ENCODE assay signal across 11 cellular contexts in the genomic region with DNA sequence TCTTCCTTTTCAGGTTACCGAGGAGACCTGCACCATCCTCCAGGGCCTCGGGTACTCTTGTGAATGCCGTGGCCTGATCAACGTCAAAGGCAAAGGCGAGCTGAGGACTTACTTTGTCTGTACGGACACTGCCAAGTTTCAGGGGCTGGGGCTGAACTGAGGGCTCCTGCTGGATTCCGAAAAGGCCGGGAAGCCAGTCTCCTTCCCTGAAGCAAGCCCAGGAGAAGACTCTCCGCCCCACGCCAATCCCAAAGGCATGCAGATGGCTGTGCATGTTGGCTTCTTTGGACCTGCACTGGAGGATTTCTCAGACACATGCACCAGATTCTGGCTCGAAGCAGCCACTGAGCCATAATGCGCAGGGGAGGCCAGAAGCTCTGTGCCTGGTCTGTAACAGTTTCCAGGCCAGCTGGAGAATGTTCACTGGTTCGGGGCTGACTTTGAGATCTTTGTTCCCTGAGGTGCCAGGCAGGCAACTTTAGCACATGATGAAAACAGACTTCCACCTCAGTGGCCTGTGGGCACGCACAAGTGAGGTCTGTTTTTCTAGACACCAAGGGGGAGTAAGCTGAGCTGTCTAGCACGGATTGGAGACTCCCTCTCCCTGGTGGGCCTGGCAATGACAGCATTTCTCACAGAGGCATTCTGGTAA. TPM values are rescaled to one million over a fixed set of nuclear protein-coding genes. Genes with fewer than 3 reads are reported as not detected.
DNase-seq lines count a peak whose midpoint lies in the region; ATAC-seq, FAIRE-seq and TF ChIP-seq lines count a peak whose summit lies in the region.
"Had no signal": no experiment of that assay in that cellular context is flagged by ENCODE, and none has a peak within 500 bp of the region (broad histone marks: within the 10 kb centered on the region; RNA-seq: fewer than 3 reads in every experiment).

No MANE protein-coding gene starts in this region.

- H3K27me3 ChIP-seq in CD4-positive, CD25-positive, alpha-beta regulatory T cell (ENCODE audit: control insufficient read depth, insufficient read depth, low read length), result no peaks in the 10 kb centered on the region

- H3K27ac Mint-ChIP-seq in CD4-positive, CD25-positive, alpha-beta regulatory T cell, result peak overlapping the region; percentile 46 to 69 (median 62)
- H3K27ac Mint-ChIP-seq in neural crest cell (ENCODE audit: unreplicated experiment), result peak overlapping the region; percentile 84

- ATAC-seq in CD4-positive, CD25-positive, alpha-beta regulatory T cell (ENCODE audit: low read depth in 2 of 2), result no peak

- no peak for FAIRE-seq in kidney (lab: Jason Lieb, UNC)
- FAIRE-seq: TTC549 had no signal

- no peaks in the 10 kb centered on the region for H3K27me3 Mint-ChIP-seq in CD4-positive, CD25-positive, alpha-beta regulatory T cell
- H3K27me3 Mint-ChIP-seq in neural crest cell (ENCODE audit: low read depth), result no peaks in the 10 kb centered on the region

- no peak overlapping the region for H3K27ac ChIP-seq in CD4-positive, CD25-positive, alpha-beta regulatory T cell (ENCODE audit: insufficient read depth, low read length, poor library complexity, severe bottlenecking)
- peak overlapping the region; percentile 39 for H3K27ac ChIP-seq in RWPE1
- H3K27ac ChIP-seq in kidney (ENCODE audit: low read depth in 2 of 2, low read length in 2 of 2), result no peak overlapping the region

- H3K9me3 Mint-ChIP-seq in CD4-positive, CD25-positive, alpha-beta regulatory T cell, result no peaks in the 10 kb centered on the region
- no peaks in the 10 kb centered on the region for H3K9me3 Mint-ChIP-seq in neural crest cell

- no peak overlapping the region for H3K4me3 ChIP-seq in CD4-positive, CD25-positive, alpha-beta regulatory T cell (ENCODE audit: low read depth, low read length)
- no peak overlapping the region for H3K4me3 ChIP-seq in choroid plexus epithelial cell (ENCODE audit: low read depth, low read length)
- H3K4me3 ChIP-seq in kidney (ENCODE audit: low read length in 2 of 2), result no peak overlapping the region

- POLR2A ChIA-PET in RWPE1 (lab: Yijun Ruan, JAX; ENCODE audit: low non-redundant PET), result no interaction called here

- peaks cover 11 to 25% (median 23%) of the 10 kb centered on the region in 4 donors for H3K4me1 Mint-ChIP-seq in CD4-positive, CD25-positive, alpha-beta regulatory T cell
- peaks cover 10% of the 10 kb centered on the region for H3K4me1 Mint-ChIP-seq in neural crest cell

- CTCF ChIA-PET in RWPE1 (lab: Yijun Ruan, JAX), result no interaction called here

- H3K36me3 Mint-ChIP-seq in CD4-positive, CD25-positive, alpha-beta regulatory T cell, result peaks cover 51% of the 10 kb centered on the region
- peaks cover 21% of the 10 kb centered on the region for H3K36me3 Mint-ChIP-seq in neural crest cell (ENCODE audit: low read depth)

- H3K4me3 Mint-ChIP-seq in CD4-positive, CD25-positive, alpha-beta regulatory T cell, result no peak overlapping the region
- no peak overlapping the region for H3K4me3 Mint-ChIP-seq in neural crest cell

- TF ChIP-seq CTCF in RWPE1 (conservative IDR thresholded peaks at IDR 0.05; ENCODE audit: low read depth), result no peak
- TF ChIP-seq CTCF in choroid plexus epithelial cell (conservative IDR thresholded peaks at IDR 0.05; ENCODE audit: low read depth, low read length), result peak; percentile 1
- TF ChIP-seq CTCF in neural crest cell (conservative IDR thresholded peaks at IDR 0.05), result no peak
- TF ChIP-seq CTCF in kidney (IDR thresholded peaks at IDR 0.05; ENCODE audit: borderline replicate concordance, extremely low read depth, insufficient read depth), result no peak

- peaks cover 17% of the 10 kb centered on the region for H3K4me1 ChIP-seq in CD4-positive, CD25-positive, alpha-beta regulatory T cell (ENCODE audit: control insufficient read depth, insufficient read depth, low read length, poor library complexity, severe bottlenecking)
- H3K4me1 ChIP-seq in kidney (ENCODE audit: control insufficient read depth in 1 of 2, insufficient read depth in 1 of 2, low read depth in 1 of 2, low read length in 2 of 2), result peaks cover 2 to 3% of the 10 kb centered on the region in 2 donors

- H3K36me3 ChIP-seq in CD4-positive, CD25-positive, alpha-beta regulatory T cell (ENCODE audit: control insufficient read depth, insufficient read depth, low read length), result peaks cover 91% of the 10 kb centered on the region
- H3K36me3 ChIP-seq in kidney (ENCODE audit: control insufficient read depth in 1 of 2, insufficient read depth in 2 of 2, low read length in 2 of 2), result peaks cover 26 to 35% of the 10 kb centered on the region in 2 donors

- intact Hi-C loops in kidney (cut with DNase I), result no loop called here

- H3K9me3 ChIP-seq in CD4-positive, CD25-positive, alpha-beta regulatory T cell (ENCODE audit: control insufficient read depth in 2 of 2, low read length in 2 of 2), result no peaks in the 10 kb centered on the region
- no peaks in the 10 kb centered on the region for H3K9me3 ChIP-seq in kidney (ENCODE audit: control insufficient read depth in 1 of 2, low read length in 2 of 2)

- H3K9ac ChIP-seq in kidney (ENCODE audit: low read length in 2 of 2), result no peak overlapping the region

- no peak for DNase-seq in CD4-positive, CD25-positive, alpha-beta regulatory T cell
- no peak for DNase-seq in RWPE1 (ENCODE audit: low spot score)
- peak; percentile 33 for DNase-seq in choroid plexus epithelial cell (ENCODE audit: low read depth)
- DNase-seq in neural crest cell (ENCODE audit: low read depth, low spot score), result no peak
- DNase-seq in NCI-H2196 (lab: John Stamatoyannopoulos, UW; ENCODE audit: unreplicated experiment), result no peak
- no peak for DNase-seq in midbrain (lab: John Stamatoyannopoulos, UW)
- DNase-seq in OCI-M2 (lab: John Stamatoyannopoulos, UW; ENCODE audit: unreplicated experiment), result no peak
- no peak for DNase-seq in kidney
- DNase-seq: NCI-H1436; stimulated activated naive CD4-positive, alpha-beta T cell treated with Interleukin-2 at 50 U/mL for 16 hours had no signal

RNA-seq across cellular contexts. Expression of gene ADCY7, which starts 49.1 kb away (rescaled TPM):
- 233 TPM for total RNA-seq in CD4-positive, CD25-positive, alpha-beta regulatory T cell
- polyA plus RNA-seq in CD4-positive, CD25-positive, alpha-beta regulatory T cell, result 10 to 100 TPM; 33.1 to 52.3 (median 46.6) TPM
- total RNA-seq in neural crest cell (6.9 and 8.8 TPM in 2 replicates), kidney (40.5 TPM)
- polyA plus RNA-seq in kidney (ENCODE audit: insufficient read depth, low read depth, low replicate concordance), result 0.86 TPM

RNA-seq across cellular contexts. Expression of gene BRD7, which starts 53.3 kb away (rescaled TPM):
- total RNA-seq in CD4-positive, CD25-positive, alpha-beta regulatory T cell, result 88.6 TPM
- polyA plus RNA-seq in CD4-positive, CD25-positive, alpha-beta regulatory T cell, result 10 to 100 TPM; 23.3 to 45.5 (median 32.1) TPM
- total RNA-seq in neural crest cell, result 130 and 163 TPM in 2 replicates
- total RNA-seq in kidney, result 68.0 TPM
- 44.1 TPM for polyA plus RNA-seq in kidney (ENCODE audit: insufficient read depth, low read depth, low replicate concordance)
